ENCODE assay signal across 8 cellular contexts in genomic region chr12:48106574-48107251, GRCh38. TPM values are rescaled to one million over a fixed set of nuclear protein-coding genes. Genes with fewer than 3 reads are reported as not detected.
DNase-seq lines count a peak whose midpoint lies in the region; ATAC-seq and TF ChIP-seq lines count a peak whose summit lies in the region.

No MANE protein-coding gene starts in this region.

- H3K27ac ChIP-seq in testis = peak overlapping the region; percentile 88 to 96

- no peak for ATAC-seq in activated T-cell treated with anti-CD3 and anti-CD28 coated beads, Interleukin-2, amount 50 U/mL, for 72 hours (replicated peaks in 1 of 2)
- ATAC-seq in GM21723 (IDR thresholded peaks at IDR 0.05; ENCODE audit: unreplicated experiment) (no peak), HG02588 (IDR thresholded peaks at IDR 0.05; ENCODE audit: unreplicated experiment) (no peak)

- H3K27me3 Mint-ChIP-seq in T-helper 2 cell treated with Interferon-gamma antibody and Interleukin-4, amounts not matched to agents 5 μg/mL and 100 μg/mL, for 36 hours (ENCODE audit: low read depth) = peaks cover 4% of the 10 kb centered on the region
- H3K27me3 Mint-ChIP-seq in activated T-cell treated with anti-CD3 and anti-CD28 coated beads, Interleukin-2, amount 50 U/mL, for 72 hours (ENCODE audit: low read depth) = no peaks in the 10 kb centered on the region

- no peaks in the 10 kb centered on the region for H3K9me3 Mint-ChIP-seq in T-helper 2 cell treated with Interferon-gamma antibody and Interleukin-4, amounts not matched to agents 5 μg/mL and 100 μg/mL, for 36 hours
- no peaks in the 10 kb centered on the region for H3K9me3 Mint-ChIP-seq in activated T-cell treated with anti-CD3 and anti-CD28 coated beads, Interleukin-2, amount 50 U/mL, for 72 hours

- no peak for TF ChIP-seq CTCF in kidney epithelial cell (IDR thresholded peaks at IDR 0.05; ENCODE audit: insufficient read depth, low read length, poor library complexity, severe bottlenecking)
- no peak for TF ChIP-seq CTCF in testis (IDR thresholded peaks at IDR 0.05)

- H3K9me3 ChIP-seq in testis = no peaks in the 10 kb centered on the region

- DNase-seq in T-helper 2 cell treated with Interferon-gamma antibody and Interleukin-4, amounts not matched to agents 5 μg/mL and 100 μg/mL, for 36 hours (ENCODE audit: low spot score) = no peak
- no peak for DNase-seq in T-helper 2 cell
- DNase-seq in activated T-cell treated with anti-CD3 and anti-CD28 coated beads, Interleukin-2, amount 50 U/mL, for 72 hours = no peak
- no peak for DNase-seq in kidney epithelial cell (ENCODE audit: low read depth)
- no peak for DNase-seq in testis
- no peak for DNase-seq in NCI-H1105 treated with DMSO at 0.1 percent for 48 hours (lab: John Stamatoyannopoulos, UW)

- H3K4me1 Mint-ChIP-seq in T-helper 2 cell treated with Interferon-gamma antibody and Interleukin-4, amounts not matched to agents 5 μg/mL and 100 μg/mL, for 36 hours (ENCODE audit: low read depth) = peaks cover 31% of the 10 kb centered on the region
- peaks cover 50% of the 10 kb centered on the region for H3K4me1 Mint-ChIP-seq in activated T-cell treated with anti-CD3 and anti-CD28 coated beads, Interleukin-2, amount 50 U/mL, for 72 hours (ENCODE audit: low read depth)

- H3K36me3 ChIP-seq in kidney epithelial cell (ENCODE audit: control insufficient read depth, insufficient read depth, low read length) (no peaks in the 10 kb centered on the region), testis (ENCODE audit: low read depth, missing control alignments) (no peaks in the 10 kb centered on the region)

- H3K27me3 ChIP-seq in kidney epithelial cell (ENCODE audit: control insufficient read depth, insufficient read depth, low read length) (no peaks in the 10 kb centered on the region), testis (no peaks in the 10 kb centered on the region)

- intact Hi-C loops in testis (cut with DNase I; ENCODE audit: low total_unique reads) = no loop called here

- peaks cover 4% of the 10 kb centered on the region for H3K36me3 Mint-ChIP-seq in T-helper 2 cell treated with Interferon-gamma antibody and Interleukin-4, amounts not matched to agents 5 μg/mL and 100 μg/mL, for 36 hours (ENCODE audit: low read depth)
- H3K36me3 Mint-ChIP-seq in activated T-cell treated with anti-CD3 and anti-CD28 coated beads, Interleukin-2, amount 50 U/mL, for 72 hours (ENCODE audit: insufficient read depth in 2 of 2) = peaks cover 4% of the 10 kb centered on the region in 2 donors

- H3K27ac Mint-ChIP-seq in T-helper 2 cell treated with Interferon-gamma antibody and Interleukin-4, amounts not matched to agents 5 μg/mL and 100 μg/mL, for 36 hours = peak overlapping the region; percentile 95
- peak overlapping the region; percentile 94 for H3K27ac Mint-ChIP-seq in activated T-cell treated with anti-CD3 and anti-CD28 coated beads, Interleukin-2, amount 50 U/mL, for 72 hours

- peaks cover 15% of the 10 kb centered on the region for H3K4me1 ChIP-seq in testis

- peak overlapping the region; percentile 96 for H3K4me3 Mint-ChIP-seq in T-helper 2 cell treated with Interferon-gamma antibody and Interleukin-4, amounts not matched to agents 5 μg/mL and 100 μg/mL, for 36 hours
- peak overlapping the region; percentile 90 to 97 for H3K4me3 Mint-ChIP-seq in activated T-cell treated with anti-CD3 and anti-CD28 coated beads, Interleukin-2, amount 50 U/mL, for 72 hours

- WGBS in testis, 2 donors = 4 to 11% methylated on average over 2 of the region's 2 CpGs

- peak overlapping the region; percentile 92 for H3K4me3 ChIP-seq in kidney epithelial cell (ENCODE audit: low read depth, low read length)
- H3K4me3 ChIP-seq in testis = peak overlapping the region; percentile 87 to 97

- TF ChIP-seq POLR2A in testis (IDR thresholded peaks at IDR 0.05) = no peak

RNA-seq across cellular contexts. Expression of gene SENP1, which starts 0.8 kb away (rescaled TPM):
- 10 to 100 TPM; 58.4 to 68.7 TPM for total RNA-seq in activated T-cell treated with anti-CD3 and anti-CD28 coated beads, Interleukin-2, amount 50 U/mL, for 72 hours
- total RNA-seq in kidney epithelial cell (13.2 and 20.9 TPM in 2 replicates), testis (100 to 1,000 TPM in 1 of 2 donors, 10 to 100 TPM in 1; 84.2 to 105 TPM)
- 148 TPM for polyA plus RNA-seq in testis (ENCODE audit: insufficient read depth, low read depth, low replicate concordance)

RNA-seq across cellular contexts. Expression of gene PFKM, which starts 12.5 kb away (rescaled TPM):
- 10 to 100 TPM; 29.1 to 35.9 TPM for total RNA-seq in activated T-cell treated with anti-CD3 and anti-CD28 coated beads, Interleukin-2, amount 50 U/mL, for 72 hours
- total RNA-seq in kidney epithelial cell = 29.8 and 33.9 TPM in 2 replicates
- total RNA-seq in testis = 100 to 1,000 TPM in 1 of 2 donors, 10 to 100 TPM in 1; 99.6 to 104 TPM
- polyA plus RNA-seq in testis (ENCODE audit: insufficient read depth, low read depth, low replicate concordance) = 190 TPM

RNA-seq across cellular contexts. Expression of gene ASB8, which starts 50.6 kb away (rescaled TPM):
- total RNA-seq in activated T-cell treated with anti-CD3 and anti-CD28 coated beads, Interleukin-2, amount 50 U/mL, for 72 hours = 10 to 100 TPM; 52.3 to 61.8 TPM
- total RNA-seq in kidney epithelial cell = 20.2 and 49.0 TPM in 2 replicates
- 10 to 100 TPM; 34.7 to 55.4 TPM for total RNA-seq in testis
- 46.8 TPM for polyA plus RNA-seq in testis (ENCODE audit: insufficient read depth, low read depth, low replicate concordance)
